In genomic region chr1:246292571-246292970, GRCh38 we compare ENCODE assay signal across 27 cellular contexts.
"Had no signal": no experiment of that assay in that cellular context is flagged by ENCODE, and none has a peak within 500 bp of the region (broad histone marks: within the 10 kb centered on the region; RNA-seq: fewer than 3 reads in every experiment).

No MANE protein-coding gene starts in this region.

- H3K9ac ChIP-seq: neural progenitor cell had no signal

- H3K9me3 Mint-ChIP-seq: activated naive CD8-positive, alpha-beta T cell treated with anti-CD3 and anti-CD28 coated beads for 36 hours; activated T-cell treated with anti-CD3 and anti-CD28 coated beads, Interleukin-2, amount 50 U/mL, for 24 hours; activated T-helper 17 cell treated with anti-CD3 and anti-CD28 coated beads, Interleukin-2, amount 50 U/mL, for 72 hours; central memory CD8-positive, alpha-beta T cell; endodermal cell; neural progenitor cell; stimulated activated naive CD8-positive, alpha-beta T cell treated with anti-CD3 and anti-CD28 coated beads, Interleukin-15, Interleukin-2, amounts not matched to agents 100 ng/mL and 50 ng/mL, for 24 hours had no signal

- H3K9me3 ChIP-seq: breast epithelium, colonic mucosa, heart left ventricle, right lobe of liver, thyroid gland, upper lobe of right lung had no signal

- H3K4me3 Mint-ChIP-seq: activated naive CD8-positive, alpha-beta T cell treated with anti-CD3 and anti-CD28 coated beads for 36 hours; activated T-cell treated with anti-CD3 and anti-CD28 coated beads, Interleukin-2, amount 50 U/mL, for 24 hours; activated T-helper 17 cell treated with anti-CD3 and anti-CD28 coated beads, Interleukin-2, amount 50 U/mL, for 72 hours; central memory CD8-positive, alpha-beta T cell; endodermal cell; naive B cell; neural progenitor cell; stimulated activated naive CD8-positive, alpha-beta T cell treated with anti-CD3 and anti-CD28 coated beads, Interleukin-15, Interleukin-2, amounts not matched to agents 100 ng/mL and 50 ng/mL, for 24 hours had no signal

- H3K4me1 ChIP-seq: breast epithelium, colonic mucosa, neural progenitor cell, right lobe of liver, thyroid gland, upper lobe of right lung had no signal

- H3K36me3 ChIP-seq: breast epithelium, colonic mucosa, heart left ventricle, neural progenitor cell, right lobe of liver, thyroid gland, upper lobe of right lung had no signal

- H3K4me2 ChIP-seq: neural progenitor cell had no signal

- ATAC-seq: activated T-helper 17 cell treated with anti-CD3 and anti-CD28 coated beads, Interleukin-2, amount 50 U/mL, for 72 hours; heart left ventricle; left colon; right lobe of liver; upper lobe of right lung had no signal

- H3K27me3 ChIP-seq: breast epithelium, colonic mucosa, heart left ventricle, neural progenitor cell, right lobe of liver, thyroid gland, upper lobe of right lung had no signal

- H3K27me3 Mint-ChIP-seq: activated naive CD8-positive, alpha-beta T cell treated with anti-CD3 and anti-CD28 coated beads for 36 hours; activated T-cell treated with anti-CD3 and anti-CD28 coated beads, Interleukin-2, amount 50 U/mL, for 24 hours; activated T-helper 17 cell treated with anti-CD3 and anti-CD28 coated beads, Interleukin-2, amount 50 U/mL, for 72 hours; central memory CD8-positive, alpha-beta T cell; naive B cell; stimulated activated naive CD8-positive, alpha-beta T cell treated with anti-CD3 and anti-CD28 coated beads, Interleukin-15, Interleukin-2, amounts not matched to agents 100 ng/mL and 50 ng/mL, for 24 hours had no signal

- H3K4me1 Mint-ChIP-seq: activated T-helper 17 cell treated with anti-CD3 and anti-CD28 coated beads, Interleukin-2, amount 50 U/mL, for 72 hours had no signal

- H3K27ac Mint-ChIP-seq: activated naive CD8-positive, alpha-beta T cell treated with anti-CD3 and anti-CD28 coated beads for 36 hours; activated T-cell treated with anti-CD3 and anti-CD28 coated beads, Interleukin-2, amount 50 U/mL, for 24 hours; activated T-helper 17 cell treated with anti-CD3 and anti-CD28 coated beads, Interleukin-2, amount 50 U/mL, for 72 hours; endodermal cell; naive B cell; neural progenitor cell; stimulated activated naive CD8-positive, alpha-beta T cell treated with anti-CD3 and anti-CD28 coated beads, Interleukin-15, Interleukin-2, amounts not matched to agents 100 ng/mL and 50 ng/mL, for 24 hours had no signal

- H3K36me3 Mint-ChIP-seq: neural progenitor cell had no signal

- DNase-seq: activated CD4-positive, alpha-beta T cell treated with anti-CD3 and anti-CD28 coated beads, Interleukin-2, amount 50 U/mL, for 4 hours; activated CD8-positive, alpha-beta memory T cell treated with anti-CD3 and anti-CD28 coated beads for 24 hours; activated CD8-positive, alpha-beta memory T cell treated with anti-CD3 and anti-CD28 coated beads, Interleukin-2, amount 50 U/mL, for 4 hours; activated naive CD4-positive, alpha-beta T cell; activated naive CD8-positive, alpha-beta T cell treated with anti-CD3 and anti-CD28 coated beads for 36 hours; activated T-cell treated with anti-CD3 and anti-CD28 coated beads, Interleukin-2, amount 50 U/mL, for 24 hours; colonic mucosa; endodermal cell; heart left ventricle; islet precursor cell; left colon; mesenchymal stem cell; naive B cell; posterior cingulate gyrus; right lobe of liver; stimulated activated CD4-positive, alpha-beta T cell treated with anti-CD3 and anti-CD28 coated beads, Interleukin-1b, Interleukin-23, amount 100 ng/mL, for 48 hours; substantia nigra; T-helper 9 cell; thyroid gland; upper lobe of right lung had no signal

- H2AFZ ChIP-seq: neural progenitor cell had no signal

- H3K27ac ChIP-seq: breast epithelium, colonic mucosa, epithelial cell of prostate, heart left ventricle, neural progenitor cell, right lobe of liver, skin epidermis, thyroid gland, upper lobe of right lung had no signal

- H3K4me3 ChIP-seq: breast epithelium, colonic mucosa, heart left ventricle, neural progenitor cell, right lobe of liver, skin epidermis, thyroid gland, upper lobe of right lung had no signal
